In the genomic region with DNA sequence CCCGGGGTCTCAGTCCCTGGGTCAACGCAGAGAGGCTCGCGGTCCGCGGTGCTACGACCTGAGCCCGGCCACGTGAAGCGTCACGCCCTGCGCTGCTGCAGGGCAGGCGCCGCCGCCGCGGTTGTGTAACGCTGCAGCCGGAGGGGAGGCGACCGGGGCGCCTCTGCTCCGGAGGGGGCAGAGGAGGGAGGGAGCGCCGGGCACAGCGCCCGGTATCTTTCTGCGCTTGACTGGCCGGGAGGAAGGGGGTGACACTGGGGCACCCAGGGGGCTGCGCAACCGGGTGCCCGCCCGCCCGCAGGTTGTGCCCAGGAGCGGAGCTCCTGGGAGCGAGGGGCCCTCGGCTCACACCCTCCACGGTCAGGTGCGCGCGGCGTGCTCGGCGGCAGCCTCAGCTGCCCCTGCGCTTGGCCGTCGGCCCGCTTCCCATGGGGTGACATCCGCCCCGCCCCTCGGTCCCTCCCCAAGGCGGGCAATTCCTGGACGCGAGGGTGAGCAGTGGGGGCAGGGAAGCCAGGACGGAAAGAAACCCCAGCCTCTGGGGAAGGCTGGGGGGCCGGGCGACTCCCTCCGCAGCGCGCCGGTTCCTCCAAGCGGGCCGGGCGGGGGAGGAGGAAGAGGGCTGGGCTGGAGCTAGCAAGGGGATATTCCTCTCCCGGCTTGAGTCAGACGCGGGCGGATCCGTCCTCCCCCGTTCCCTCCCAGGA, we compare ENCODE assay signal across 1 cellular context.
TF ChIP-seq lines count a peak whose summit lies in the region.

No MANE protein-coding gene starts in this region.

TF ChIP-seq in K562, 482 proteins besides CTCF, POLR2A, EP300 and RAD21 (continued from another document and continues in another):
- TF ChIP-seq, protein P1, sequence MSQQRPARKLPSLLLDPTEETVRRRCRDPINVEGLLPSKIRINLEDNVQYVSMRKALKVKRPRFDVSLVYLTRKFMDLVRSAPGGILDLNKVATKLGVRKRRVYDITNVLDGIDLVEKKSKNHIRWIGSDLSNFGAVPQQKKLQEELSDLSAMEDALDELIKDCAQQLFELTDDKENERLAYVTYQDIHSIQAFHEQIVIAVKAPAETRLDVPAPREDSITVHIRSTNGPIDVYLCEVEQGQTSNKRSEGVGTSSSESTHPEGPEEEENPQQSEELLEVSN (IDR thresholded peaks at IDR 0.05; ENCODE audit: borderline replicate concordance in 1 of 2, extremely low read depth in 1 of 2, insufficient read depth in 1 of 2, insufficient read length in 1 of 2, low read depth in 1 of 2, low read length in 1 of 2, poor library complexity in 1 of 2, severe bottlenecking in 1 of 2), result peak; percentile 87 to 92
- TF ChIP-seq PTRF (tag; IDR thresholded peaks at IDR 0.05) (no peak), RBM39 (optimal IDR thresholded peaks at IDR 0.05; ENCODE audit: low read depth, low read length) (no peak), CUX1 (CRISPR knock-in tag; IDR thresholded peaks at IDR 0.05) (no peak), YY1 (IDR thresholded peaks at IDR 0.05; ENCODE audit: borderline replicate concordance in 1 of 3, control insufficient read depth in 1 of 3, extremely low read depth in 1 of 3, insufficient read depth in 3 of 3, insufficient read length in 1 of 3, insufficient replicate concordance in 2 of 3, low read depth in 1 of 3, low read length in 2 of 3) (peak in 2 of 3 experiments; percentile 5 to 21), ZNF253 (CRISPR knock-in tag; conservative IDR thresholded peaks at IDR 0.05) (no peak), SUPT5H (IDR thresholded peaks at IDR 0.05) (peak; percentile 79), ZNF695 (CRISPR knock-in tag; IDR thresholded peaks at IDR 0.05) (no peak), DEAF1 (CRISPR knock-in tag; IDR thresholded peaks at IDR 0.05) (no peak), ZNF184 (CRISPR knock-in tag; IDR thresholded peaks at IDR 0.05) (no peak), ZNF263 (CRISPR knock-in tag; IDR thresholded peaks at IDR 0.05; ENCODE audit: borderline replicate concordance) (peak; percentile 88), ZNF436 (CRISPR knock-in tag; IDR thresholded peaks at IDR 0.05) (no peak), TAF1 (IDR thresholded peaks at IDR 0.05; ENCODE audit: control insufficient read depth, extremely low read depth, insufficient read depth, low read length, severe bottlenecking) (peak; percentile 65), PTTG1 (tag; IDR thresholded peaks at IDR 0.05; ENCODE audit: low read depth) (no peak), CEBPZ (IDR thresholded peaks at IDR 0.05; ENCODE audit: borderline replicate concordance, low read depth, low read length) (0 out of 2 replicates have a peak, but pooled peaks have one; percentile 3), BDP1 (IDR thresholded peaks at IDR 0.05; ENCODE audit: insufficient read depth, insufficient read length) (no peak), ZNF239 (CRISPR knock-in tag; IDR thresholded peaks at IDR 0.05) (peak; percentile 22; the same call in 1 of the 2 replicates), ERF (CRISPR knock-in tag; IDR thresholded peaks at IDR 0.05) (0 out of 2 replicates have a peak, but pooled peaks have one; percentile 85), HNRNPK (IDR thresholded peaks at IDR 0.05; ENCODE audit: low read depth, low read length, poor library complexity, severe bottlenecking) (peak; percentile 64), MYNN (IDR thresholded peaks at IDR 0.05) (peak; percentile 8; the same call in 1 of the 2 replicates), MYNN (CRISPR knock-in tag; IDR thresholded peaks at IDR 0.05) (no peak), HMG20A (CRISPR knock-in tag; conservative IDR thresholded peaks at IDR 0.05) (no peak), FIP1L1 (IDR thresholded peaks at IDR 0.05; ENCODE audit: low read depth, low read length, poor library complexity, severe bottlenecking) (peak; percentile 77), YBX1 (IDR thresholded peaks at IDR 0.05) (no peak), NCOA1 (IDR thresholded peaks at IDR 0.05; ENCODE audit: low read depth) (peak; percentile 89), MTA1 (IDR thresholded peaks at IDR 0.05; ENCODE audit: borderline replicate concordance) (peak; percentile 71; the same call in 1 of the 2 replicates), ZNF24 (IDR thresholded peaks at IDR 0.05) (peak; percentile 79; the same call in 1 of the 2 replicates), CBX8 (IDR thresholded peaks at IDR 0.05; ENCODE audit: borderline replicate concordance, extremely low read depth, low read depth, low read length, poor library complexity, severe bottlenecking) (no peak), JUN (IDR thresholded peaks at IDR 0.05; ENCODE audit: borderline replicate concordance, low read depth, low read length) (peak; percentile 58; the same call in 1 of the 2 replicates), JUN (CRISPR knock-in tag; IDR thresholded peaks at IDR 0.05; ENCODE audit: borderline replicate concordance) (no peak), NFYB (IDR thresholded peaks at IDR 0.05; ENCODE audit: extremely low read depth, insufficient read length) (no peak), ASH1L (IDR thresholded peaks at IDR 0.05; ENCODE audit: borderline replicate concordance, low read depth, partially characterized antibody) (no peak), ESRRA (IDR thresholded peaks at IDR 0.05; ENCODE audit: borderline replicate concordance, low read depth) (peak; percentile 59; the same call in 1 of the 2 replicates), ZFP30 (CRISPR knock-in tag; IDR thresholded peaks at IDR 0.05; ENCODE audit: borderline replicate concordance) (no peak), U2AF2 (optimal IDR thresholded peaks at IDR 0.05; ENCODE audit: low read depth, low read length) (no peak)
- TF ChIP-seq, protein P2, sequence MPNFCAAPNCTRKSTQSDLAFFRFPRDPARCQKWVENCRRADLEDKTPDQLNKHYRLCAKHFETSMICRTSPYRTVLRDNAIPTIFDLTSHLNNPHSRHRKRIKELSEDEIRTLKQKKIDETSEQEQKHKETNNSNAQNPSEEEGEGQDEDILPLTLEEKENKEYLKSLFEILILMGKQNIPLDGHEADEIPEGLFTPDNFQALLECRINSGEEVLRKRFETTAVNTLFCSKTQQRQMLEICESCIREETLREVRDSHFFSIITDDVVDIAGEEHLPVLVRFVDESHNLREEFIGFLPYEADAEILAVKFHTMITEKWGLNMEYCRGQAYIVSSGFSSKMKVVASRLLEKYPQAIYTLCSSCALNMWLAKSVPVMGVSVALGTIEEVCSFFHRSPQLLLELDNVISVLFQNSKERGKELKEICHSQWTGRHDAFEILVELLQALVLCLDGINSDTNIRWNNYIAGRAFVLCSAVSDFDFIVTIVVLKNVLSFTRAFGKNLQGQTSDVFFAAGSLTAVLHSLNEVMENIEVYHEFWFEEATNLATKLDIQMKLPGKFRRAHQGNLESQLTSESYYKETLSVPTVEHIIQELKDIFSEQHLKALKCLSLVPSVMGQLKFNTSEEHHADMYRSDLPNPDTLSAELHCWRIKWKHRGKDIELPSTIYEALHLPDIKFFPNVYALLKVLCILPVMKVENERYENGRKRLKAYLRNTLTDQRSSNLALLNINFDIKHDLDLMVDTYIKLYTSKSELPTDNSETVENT (CRISPR knock-in tag; IDR thresholded peaks at IDR 0.05), result peak; percentile 85; the same call in 1 of the 2 replicates
- TF ChIP-seq, protein P3, sequence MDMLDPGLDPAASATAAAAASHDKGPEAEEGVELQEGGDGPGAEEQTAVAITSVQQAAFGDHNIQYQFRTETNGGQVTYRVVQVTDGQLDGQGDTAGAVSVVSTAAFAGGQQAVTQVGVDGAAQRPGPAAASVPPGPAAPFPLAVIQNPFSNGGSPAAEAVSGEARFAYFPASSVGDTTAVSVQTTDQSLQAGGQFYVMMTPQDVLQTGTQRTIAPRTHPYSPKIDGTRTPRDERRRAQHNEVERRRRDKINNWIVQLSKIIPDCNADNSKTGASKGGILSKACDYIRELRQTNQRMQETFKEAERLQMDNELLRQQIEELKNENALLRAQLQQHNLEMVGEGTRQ (CRISPR knock-in tag; IDR thresholded peaks at IDR 0.05), result no peak
- TF ChIP-seq, protein P4, sequence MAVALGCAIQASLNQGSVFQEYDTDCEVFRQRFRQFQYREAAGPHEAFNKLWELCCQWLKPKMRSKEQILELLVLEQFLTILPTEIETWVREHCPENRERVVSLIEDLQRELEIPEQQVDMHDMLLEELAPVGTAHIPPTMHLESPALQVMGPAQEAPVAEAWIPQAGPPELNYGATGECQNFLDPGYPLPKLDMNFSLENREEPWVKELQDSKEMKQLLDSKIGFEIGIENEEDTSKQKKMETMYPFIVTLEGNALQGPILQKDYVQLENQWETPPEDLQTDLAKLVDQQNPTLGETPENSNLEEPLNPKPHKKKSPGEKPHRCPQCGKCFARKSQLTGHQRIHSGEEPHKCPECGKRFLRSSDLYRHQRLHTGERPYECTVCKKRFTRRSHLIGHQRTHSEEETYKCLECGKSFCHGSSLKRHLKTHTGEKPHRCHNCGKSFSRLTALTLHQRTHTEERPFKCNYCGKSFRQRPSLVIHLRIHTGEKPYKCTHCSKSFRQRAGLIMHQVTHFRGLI (CRISPR knock-in tag; IDR thresholded peaks at IDR 0.05), result no peak; the same call in 1 of the 2 replicates
- TF ChIP-seq, protein P5, sequence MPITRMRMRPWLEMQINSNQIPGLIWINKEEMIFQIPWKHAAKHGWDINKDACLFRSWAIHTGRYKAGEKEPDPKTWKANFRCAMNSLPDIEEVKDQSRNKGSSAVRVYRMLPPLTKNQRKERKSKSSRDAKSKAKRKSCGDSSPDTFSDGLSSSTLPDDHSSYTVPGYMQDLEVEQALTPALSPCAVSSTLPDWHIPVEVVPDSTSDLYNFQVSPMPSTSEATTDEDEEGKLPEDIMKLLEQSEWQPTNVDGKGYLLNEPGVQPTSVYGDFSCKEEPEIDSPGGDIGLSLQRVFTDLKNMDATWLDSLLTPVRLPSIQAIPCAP (CRISPR knock-in tag; IDR thresholded peaks at IDR 0.05; ENCODE audit: borderline replicate concordance), result no peak; the same call in 1 of the 2 replicates
